ENCODE assay signal across 15 cellular contexts in the genomic region with DNA sequence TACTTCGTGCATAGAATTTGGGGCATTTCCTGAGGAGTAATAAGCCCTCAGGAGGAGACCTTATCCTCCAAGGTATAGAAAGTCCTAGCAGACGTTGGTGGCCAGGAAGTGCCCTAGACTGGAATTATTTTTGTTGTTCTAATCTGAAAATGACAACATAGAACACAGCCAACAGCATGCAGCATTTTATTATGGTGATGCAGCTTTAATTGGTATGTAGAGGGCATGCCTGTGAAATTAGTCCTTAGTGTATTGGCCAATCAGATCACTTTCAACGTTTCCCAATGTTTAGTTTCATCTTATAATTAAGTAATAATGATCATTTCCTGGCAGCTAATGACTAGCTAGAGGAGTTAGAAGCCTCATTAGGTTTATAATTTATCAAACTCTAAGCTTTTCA.
DNase-seq lines count a peak whose midpoint lies in the region; ATAC-seq and TF ChIP-seq lines count a peak whose summit lies in the region.
"Had no signal": no experiment of that assay in that cellular context is flagged by ENCODE, and none has a peak within 500 bp of the region (broad histone marks: within the 10 kb centered on the region; RNA-seq: fewer than 3 reads in every experiment).

No MANE protein-coding gene starts in this region.

- no peaks in the 10 kb centered on the region for H3K27me3 Mint-ChIP-seq in MCF 10A (ENCODE audit: insufficient read depth, unreplicated experiment)

- no peaks in the 10 kb centered on the region for H3K9me3 ChIP-seq in breast epithelium
- H3K9me3 ChIP-seq in ascending aorta: no peaks in the 10 kb centered on the region
- H3K9me3 ChIP-seq in gastroesophageal sphincter: no peaks in the 10 kb centered on the region
- no peaks in the 10 kb centered on the region for H3K9me3 ChIP-seq in sigmoid colon
- H3K9me3 ChIP-seq: HAP-1, right atrium auricular region had no signal

- DNase-seq in MCF 10A (ENCODE audit: unreplicated experiment) (peak; percentile 40), breast epithelium (ENCODE audit: low spot score in 2 of 2) (no peak), ascending aorta (ENCODE audit: low spot score in 2 of 2) (no peak), sigmoid colon (no peak), NCI-H187 treated with DMSO at 0.1 percent for 48 hours (lab: John Stamatoyannopoulos, UW) (no peak)
- DNase-seq: 8988T; DMS53; effector CD8-positive, alpha-beta T cell; NCI-H2081 treated with DMSO at 0.1 percent for 48 hours had no signal

- H3K4me3 Mint-ChIP-seq in MCF 10A (ENCODE audit: unreplicated experiment): peak overlapping the region; percentile 25
- H3K4me3 Mint-ChIP-seq: activated naive CD8-positive, alpha-beta T cell had no signal

- ATAC-seq in gastroesophageal sphincter (peak; percentile 35), HG02884 (IDR thresholded peaks at IDR 0.05; ENCODE audit: unreplicated experiment) (no peak), HG02973 (IDR thresholded peaks at IDR 0.05; ENCODE audit: unreplicated experiment) (no peak)

- H3K36me3 Mint-ChIP-seq in MCF 10A (ENCODE audit: insufficient read depth, unreplicated experiment): no peaks in the 10 kb centered on the region
- H3K36me3 Mint-ChIP-seq: activated naive CD8-positive, alpha-beta T cell had no signal

- TF ChIP-seq CTCF in MCF 10A (IDR thresholded peaks at IDR 0.05; ENCODE audit: unreplicated experiment) (no peak), breast epithelium (IDR thresholded peaks at IDR 0.05) (no peak), ascending aorta (IDR thresholded peaks at IDR 0.05) (no peak), gastroesophageal sphincter (IDR thresholded peaks at IDR 0.05) (no peak), sigmoid colon (IDR thresholded peaks at IDR 0.05) (no peak)

- H3K27me3 ChIP-seq in breast epithelium: no peaks in the 10 kb centered on the region
- H3K27me3 ChIP-seq in ascending aorta: no peaks in the 10 kb centered on the region
- H3K27me3 ChIP-seq in gastroesophageal sphincter: no peaks in the 10 kb centered on the region
- no peaks in the 10 kb centered on the region for H3K27me3 ChIP-seq in sigmoid colon
- H3K27me3 ChIP-seq: right atrium auricular region had no signal

- BruUV-seq in MCF 10A (replicated peaks; lab: Mats Ljungman, UMichigan): no TSS peak

- CTCF ChIA-PET in MCF 10A (lab: Yijun Ruan, JAX): interaction anchor here (0.6 to 1.1 kb wide), 3 partner anchors 36 to 129 kb away, joined by 3 to 5 read pairs (median 4); no protein-coding TSS in a partner anchor

- intact Hi-C loops in MCF 10A (cut with micrococcal nuclease): no loop called here
- intact Hi-C loops in breast epithelium (cut with DNase I; ENCODE audit: low total_unique reads): no loop called here
- intact Hi-C loops in ascending aorta (cut with DNase I): no loop called here
- intact Hi-C loops in sigmoid colon (cut with DNase I): no loop called here

- H3K4me1 ChIP-seq in breast epithelium: no peaks in the 10 kb centered on the region
- peaks cover 10 to 34% of the 10 kb centered on the region in 2 donors for H3K4me1 ChIP-seq in ascending aorta
- peaks cover 0 to 9% (median 0%) of the 10 kb centered on the region in 3 donors for H3K4me1 ChIP-seq in gastroesophageal sphincter
- peaks cover 0 to 7% (median 0%) of the 10 kb centered on the region in 4 donors for H3K4me1 ChIP-seq in sigmoid colon
- H3K4me1 ChIP-seq: right atrium auricular region had no signal

- TF ChIP-seq EP300 in gastroesophageal sphincter (IDR thresholded peaks at IDR 0.05) (no peak), sigmoid colon (IDR thresholded peaks at IDR 0.05) (no peak)

- H3K4me3 ChIP-seq in breast epithelium (no peak overlapping the region), ascending aorta (no peak overlapping the region), gastroesophageal sphincter (no peak overlapping the region), sigmoid colon (no peak overlapping the region)
- H3K4me3 ChIP-seq: HAP-1, right atrium auricular region had no signal

- POLR2A ChIA-PET in MCF 10A (lab: Yijun Ruan, JAX): interaction anchor here (0.6 to 1.3 kb wide), 4 partner anchors 9 to 788 kb away, joined by 3 to 7 read pairs (median 4); no protein-coding TSS in a partner anchor

- no peak overlapping the region for H3K27ac Mint-ChIP-seq in MCF 10A (ENCODE audit: low read depth, unreplicated experiment)
- H3K27ac Mint-ChIP-seq: activated naive CD8-positive, alpha-beta T cell had no signal

- WGBS in gastroesophageal sphincter (ENCODE audit: low coverage in 1 of 2), 2 donors: 14 to 38% methylated on average over 3 of the region's 3 CpGs
- WGBS in sigmoid colon, 2 donors: 43 to 47% methylated on average over 3 of the region's 3 CpGs

- H3K27ac ChIP-seq in breast epithelium: peak overlapping the region in 1 of 2 donors; percentile 45
- peak overlapping the region; percentile 52 to 56 for H3K27ac ChIP-seq in ascending aorta
- no peak overlapping the region for H3K27ac ChIP-seq in gastroesophageal sphincter
- no peak overlapping the region for H3K27ac ChIP-seq in sigmoid colon
- H3K27ac ChIP-seq: right atrium auricular region had no signal

- no peak for TF ChIP-seq POLR2A in breast epithelium (IDR thresholded peaks at IDR 0.05)
- TF ChIP-seq POLR2A in gastroesophageal sphincter (IDR thresholded peaks at IDR 0.05): no peak
- no peak for TF ChIP-seq POLR2A in sigmoid colon (IDR thresholded peaks at IDR 0.05)

- peaks cover 20% of the 10 kb centered on the region for H3K4me1 Mint-ChIP-seq in MCF 10A (ENCODE audit: insufficient read depth, unreplicated experiment)

- H3K36me3 ChIP-seq in breast epithelium: no peaks in the 10 kb centered on the region
- peaks cover 0 to 3% of the 10 kb centered on the region in 2 donors for H3K36me3 ChIP-seq in ascending aorta
- no peaks in the 10 kb centered on the region for H3K36me3 ChIP-seq in gastroesophageal sphincter
- no peaks in the 10 kb centered on the region for H3K36me3 ChIP-seq in sigmoid colon
- H3K36me3 ChIP-seq: HAP-1, right atrium auricular region had no signal

- no peaks in the 10 kb centered on the region for H3K9me3 Mint-ChIP-seq in MCF 10A (ENCODE audit: unreplicated experiment)

Comparison
In these comparisons a context has a peak if more than half of its experiments do, and no peak if none do; other contexts are left out.
1. H3K27ac ChIP-seq: peak in ascending aorta (2 of 2); none in gastroesophageal sphincter (0 of 4) and sigmoid colon (0 of 4).